ENCODE assay signal across 18 cellular contexts in the genomic region with DNA sequence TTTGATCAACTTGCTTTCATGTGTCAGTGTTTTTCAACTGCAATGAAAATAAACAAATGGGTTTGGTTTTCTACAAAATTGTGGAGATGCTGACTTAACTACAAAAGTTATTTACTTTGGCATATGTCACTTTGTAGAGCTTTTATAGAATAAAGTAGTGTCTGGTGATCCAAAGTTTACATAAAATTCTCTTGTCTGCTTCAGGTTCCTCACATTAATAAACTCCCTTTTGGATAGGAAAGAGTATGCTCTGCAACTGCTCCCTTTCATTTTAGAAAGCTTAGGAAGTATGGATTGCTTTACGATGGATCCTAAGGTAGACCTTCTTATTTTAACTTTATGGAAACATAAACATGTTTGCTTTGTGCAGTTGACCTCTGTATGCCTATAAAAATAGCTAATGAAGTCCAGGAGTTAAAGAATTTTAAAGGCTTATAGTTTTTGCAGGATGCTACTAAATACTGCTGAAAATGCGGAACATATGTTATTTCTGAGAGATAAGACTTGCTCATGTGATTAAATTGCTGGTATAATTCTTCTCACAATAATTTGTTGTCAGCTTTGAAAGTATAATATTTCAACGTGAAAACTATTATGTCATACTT.
"Had no signal": no experiment of that assay in that cellular context is flagged by ENCODE, and none has a peak within 500 bp of the region (broad histone marks: within the 10 kb centered on the region; RNA-seq: fewer than 3 reads in every experiment).

No MANE protein-coding gene starts in this region.

- H3K27me3 ChIP-seq: ascending aorta, breast epithelium, esophagus muscularis mucosa, gastroesophageal sphincter, heart right ventricle, tibial nerve had no signal

- H3K4me3 Mint-ChIP-seq: activated T-cell treated with anti-CD3 and anti-CD28 coated beads, Interleukin-2, amount 50 U/mL, for 72 hours; natural killer cell; stimulated activated naive CD8-positive, alpha-beta T cell treated with anti-CD3 and anti-CD28 coated beads, Interleukin-15, Interleukin-2, amounts not matched to agents 100 ng/mL and 50 ng/mL, for 24 hours had no signal

- H3K27ac ChIP-seq: ascending aorta, breast epithelium, esophagus muscularis mucosa, gastroesophageal sphincter, heart right ventricle, tibial nerve, WERI-Rb-1 had no signal

- H3K27ac Mint-ChIP-seq: activated T-cell treated with anti-CD3 and anti-CD28 coated beads, Interleukin-2, amount 50 U/mL, for 72 hours; natural killer cell; stimulated activated naive CD8-positive, alpha-beta T cell treated with anti-CD3 and anti-CD28 coated beads, Interleukin-15, Interleukin-2, amounts not matched to agents 100 ng/mL and 50 ng/mL, for 24 hours had no signal

- H3K4me3 ChIP-seq: ascending aorta, breast epithelium, esophagus muscularis mucosa, gastroesophageal sphincter, heart right ventricle, tibial nerve had no signal

- ATAC-seq: activated T-cell treated with anti-CD3 and anti-CD28 coated beads, Interleukin-2, amount 50 U/mL, for 72 hours; gastroesophageal sphincter; heart right ventricle; natural killer cell had no signal

- H3K4me1 ChIP-seq: ascending aorta, breast epithelium, heart right ventricle had no signal

- H3K4me1 Mint-ChIP-seq: natural killer cell had no signal

- H3K36me3 ChIP-seq: ascending aorta, breast epithelium, esophagus muscularis mucosa, gastroesophageal sphincter, heart right ventricle, tibial nerve, WERI-Rb-1 had no signal

- H3K9me3 ChIP-seq: ascending aorta, breast epithelium, esophagus muscularis mucosa, gastroesophageal sphincter, tibial nerve had no signal

- DNase-seq: activated CD4-positive, alpha-beta T cell treated with anti-CD3 and anti-CD28 coated beads for 1 hour; activated CD4-positive, alpha-beta T cell treated with anti-CD3 and anti-CD28 coated beads, Interleukin-2, amount 50 U/mL, for 4 hours; activated effector memory CD4-positive, alpha-beta T cell treated with anti-CD3 and anti-CD28 coated beads, Interleukin-2, amount 50 U/mL, for 16 hours; activated naive CD4-positive, alpha-beta T cell treated with anti-CD3 and anti-CD28 coated beads, Interleukin-2, amount 50 U/mL, for 16 hours; activated T-cell treated with anti-CD3 and anti-CD28 coated beads, Interleukin-2, amount 50 U/mL, for 72 hours; effector CD4-positive, alpha-beta T cell; heart right ventricle; natural killer cell; retina; stimulated activated CD4-positive, alpha-beta T cell treated with anti-CD3 and anti-CD28 coated beads, Interleukin-2, amount 100 ng/mL, for 48 hours; T-helper 2 cell; WERI-Rb-1 had no signal
